In genomic region chr6:47235964-47236760, GRCh38 we compare ENCODE assay signal across 9 cellular contexts.
DNase-seq lines count a peak whose midpoint lies in the region; ATAC-seq, FAIRE-seq and TF ChIP-seq lines count a peak whose summit lies in the region.
"Had no signal": no experiment of that assay in that cellular context is flagged by ENCODE, and none has a peak within 500 bp of the region (broad histone marks: within the 10 kb centered on the region; RNA-seq: fewer than 3 reads in every experiment).

No MANE protein-coding gene starts in this region.

- H3F3A ChIP-seq in GM23338 (replicated peaks; ENCODE audit: low read depth), result no peaks in the 10 kb centered on the region

- H3K4me1 Mint-ChIP-seq in GM23338, result peaks cover 36% of the 10 kb centered on the region
- H3K4me1 Mint-ChIP-seq in activated naive CD4-positive, alpha-beta T cell treated with anti-CD3 and anti-CD28 coated beads, Interleukin-2, amount 10 ng/mL, durations not matched to agents 7 days and 5 days, result no peaks in the 10 kb centered on the region
- H3K4me1 Mint-ChIP-seq: activated naive CD4-positive, alpha-beta T cell treated with anti-CD3 and anti-CD28 coated beads, Interleukin-2, amount 50 U/mL, for 24 hours had no signal

- no peak overlapping the region for H3K4me3 ChIP-seq in GM23338
- no peak overlapping the region for H3K4me3 ChIP-seq in K562
- H3K4me3 ChIP-seq in subcutaneous abdominal adipose tissue (ENCODE audit: low read depth in 1 of 5, low read length in 5 of 5), result no peak overlapping the region
- H3K4me3 ChIP-seq in mammary epithelial cell (replicated peaks in 1 of 3; ENCODE audit: insufficient read depth in 1 of 3, low read depth in 2 of 3, low read length in 3 of 3), result no peak overlapping the region
- no peak overlapping the region for H3K4me3 ChIP-seq in SJCRH30

- DNase-seq in GM23338 (ENCODE audit: low spot score) (no peak), NCI-H2196 (lab: John Stamatoyannopoulos, UW; ENCODE audit: unreplicated experiment) (peak; percentile 50), K562 (ENCODE audit: extremely low read depth in 1 of 4, low spot score in 3 of 4) (peak in 1 of 4 experiments; percentile 20), mammary epithelial cell (no peak), NCI-H2171 (lab: John Stamatoyannopoulos, UW) (no peak), SJCRH30 (no peak)
- no peak for DNase-seq in activated naive CD4-positive, alpha-beta T cell treated with anti-CD3 and anti-CD28 coated beads, Interleukin-2, amount 10 ng/mL, durations not matched to agents 7 days and 5 days

- H3K4me1 ChIP-seq in GM23338 (ENCODE audit: insufficient read depth), result peaks cover 37% of the 10 kb centered on the region
- H3K4me1 ChIP-seq in K562 (replicated peaks in 1 of 2; ENCODE audit: control insufficient read depth in 2 of 2, insufficient read depth in 2 of 2, low read length in 2 of 2), result peaks cover 0 to 9% of the 10 kb centered on the region in 2 experiments; a peak in 3 of 5 replicates
- peaks cover 0 to 22% (median 12%) of the 10 kb centered on the region in 5 donors for H3K4me1 ChIP-seq in subcutaneous abdominal adipose tissue (ENCODE audit: control insufficient read depth in 5 of 5, insufficient read depth in 5 of 5, low read length in 5 of 5)
- no peaks in the 10 kb centered on the region for H3K4me1 ChIP-seq in mammary epithelial cell (ENCODE audit: insufficient read depth, low read length)
- H3K4me1 ChIP-seq in SJCRH30, result no peaks in the 10 kb centered on the region

- H3K9me3 Mint-ChIP-seq in GM23338, result no peaks in the 10 kb centered on the region
- no peaks in the 10 kb centered on the region for H3K9me3 Mint-ChIP-seq in activated naive CD4-positive, alpha-beta T cell treated with anti-CD3 and anti-CD28 coated beads, Interleukin-2, amount 10 ng/mL, durations not matched to agents 7 days and 5 days
- H3K9me3 Mint-ChIP-seq: activated naive CD4-positive, alpha-beta T cell treated with anti-CD3 and anti-CD28 coated beads, Interleukin-2, amount 50 U/mL, for 24 hours had no signal

- H3K27ac Mint-ChIP-seq in GM23338, result peak overlapping the region; percentile 58
- no peak overlapping the region for H3K27ac Mint-ChIP-seq in activated naive CD4-positive, alpha-beta T cell treated with anti-CD3 and anti-CD28 coated beads, Interleukin-2, amount 10 ng/mL, durations not matched to agents 7 days and 5 days
- H3K27ac Mint-ChIP-seq: activated naive CD4-positive, alpha-beta T cell treated with anti-CD3 and anti-CD28 coated beads, Interleukin-2, amount 50 U/mL, for 24 hours had no signal

- no peak for TF ChIP-seq EP300 in K562 (IDR thresholded peaks at IDR 0.05; ENCODE audit: low read length)

- H3K9me1 ChIP-seq in K562 (ENCODE audit: control insufficient read depth, insufficient read depth, low read length), result no peaks in the 10 kb centered on the region

- H3K27ac ChIP-seq in GM23338 (ENCODE audit: low read depth) (peak overlapping the region; percentile 50; the same call in 1 of the 2 replicates), K562 (ENCODE audit: extremely low read depth, low read depth, low read length) (no peak overlapping the region), subcutaneous abdominal adipose tissue (ENCODE audit: low read depth, low read length) (peak overlapping the region; percentile 0), mammary epithelial cell (ENCODE audit: insufficient read depth, low read depth, low read length) (no peak overlapping the region), SJCRH30 (no peak overlapping the region)

- no peak overlapping the region; a peak in 1 of 4 replicates for H3K9ac ChIP-seq in K562 (ENCODE audit: insufficient read depth in 1 of 2, low read depth in 2 of 2, low read length in 2 of 2)
- no peak overlapping the region for H3K9ac ChIP-seq in subcutaneous abdominal adipose tissue (ENCODE audit: low read length in 5 of 5)
- no peak overlapping the region for H3K9ac ChIP-seq in mammary epithelial cell (ENCODE audit: insufficient read depth, low read length)

- FAIRE-seq in K562 (lab: Jason Lieb, UNC), result no peak

- no peaks in the 10 kb centered on the region for H3K9me2 ChIP-seq in GM23338 (ENCODE audit: insufficient read depth)

- no peak for TF ChIP-seq CTCF in GM23338 (conservative IDR thresholded peaks at IDR 0.05; ENCODE audit: low read depth in 2 of 2)
- no peak for TF ChIP-seq CTCF in K562 (IDR thresholded peaks at IDR 0.05 in 2 of 3, conservative IDR thresholded peaks at IDR 0.05 in 1 of 3; ENCODE audit: insufficient read depth in 2 of 3, low read depth in 1 of 3, low read length in 3 of 3)
- no peak for TF ChIP-seq CTCF in mammary epithelial cell (conservative IDR thresholded peaks at IDR 0.05 in 1 of 2, IDR thresholded peaks at IDR 0.05 in 1 of 2; ENCODE audit: extremely low read depth in 1 of 2, insufficient read depth in 1 of 2, low read depth in 1 of 2, low read length in 2 of 2)

- H4K20me1 ChIP-seq in GM23338 (replicated peaks; ENCODE audit: insufficient read depth), result no peaks in the 10 kb centered on the region; the same call in 1 of the 2 replicates
- no peaks in the 10 kb centered on the region for H4K20me1 ChIP-seq in K562 (replicated peaks; ENCODE audit: control insufficient read depth, insufficient read depth, low read length)
- no peaks in the 10 kb centered on the region for H4K20me1 ChIP-seq in mammary epithelial cell (ENCODE audit: insufficient read depth, low read length)

- H3K4me3 Mint-ChIP-seq in GM23338, result no peak overlapping the region
- no peak overlapping the region for H3K4me3 Mint-ChIP-seq in activated naive CD4-positive, alpha-beta T cell treated with anti-CD3 and anti-CD28 coated beads, Interleukin-2, amount 10 ng/mL, durations not matched to agents 7 days and 5 days
- H3K4me3 Mint-ChIP-seq: activated naive CD4-positive, alpha-beta T cell treated with anti-CD3 and anti-CD28 coated beads, Interleukin-2, amount 50 U/mL, for 24 hours had no signal

- POLR2A ChIA-PET in K562 (lab: Yijun Ruan, JAX), result interaction anchor here (0.7 to 1.6 kb wide), 2 partner anchors 19 to 64 kb away, joined by 3 read pairs; no protein-coding TSS in a partner anchor

- H3K36me3 ChIP-seq in GM23338 (ENCODE audit: insufficient read depth) (no peaks in the 10 kb centered on the region), K562 (ENCODE audit: control insufficient read depth, insufficient read depth, low read length) (no peaks in the 10 kb centered on the region), subcutaneous abdominal adipose tissue (ENCODE audit: control insufficient read depth in 5 of 5, insufficient read depth in 5 of 5, low read length in 5 of 5) (peaks cover 6 to 21% (median 18%) of the 10 kb centered on the region in 5 donors), mammary epithelial cell (ENCODE audit: insufficient read depth, low read length) (peaks cover 12% of the 10 kb centered on the region), SJCRH30 (peaks cover 11% of the 10 kb centered on the region; the same call in 1 of the 2 replicates)

- ATAC-seq in GM23338 (no peak), K562 (peak; percentile 63)

- H3K9me3 ChIP-seq in K562 (replicated peaks; ENCODE audit: control insufficient read depth, insufficient read depth, low read depth, low read length) (no peaks in the 10 kb centered on the region), subcutaneous abdominal adipose tissue (ENCODE audit: control insufficient read depth in 5 of 5, low read length in 5 of 5) (no peaks in the 10 kb centered on the region), mammary epithelial cell (replicated peaks; ENCODE audit: insufficient read depth, low read length) (no peaks in the 10 kb centered on the region), SJCRH30 (replicated peaks) (no peaks in the 10 kb centered on the region)

- TF ChIP-seq RAD21 in K562 (CRISPR knock-in tag; conservative IDR thresholded peaks at IDR 0.05 in 1 of 2, IDR thresholded peaks at IDR 0.05 in 1 of 2), result no peak

- H2AFZ ChIP-seq in GM23338 (no peak overlapping the region), K562 (ENCODE audit: low read depth, low read length) (peak overlapping the region; percentile 2; the same call in 1 of the 2 replicates), mammary epithelial cell (ENCODE audit: low read depth, low read length) (no peak overlapping the region)

- dilution Hi-C loops in mammary epithelial cell (cut with HindIII; ENCODE audit: low sequenced_read_pairs), result no loop called here

- H3K27me3 ChIP-seq in GM23338 (ENCODE audit: insufficient read depth) (no peaks in the 10 kb centered on the region), K562 (ENCODE audit: control insufficient read depth in 2 of 2, insufficient read depth in 2 of 2, low read length in 2 of 2) (no peaks in the 10 kb centered on the region), subcutaneous abdominal adipose tissue (ENCODE audit: control insufficient read depth in 5 of 5, insufficient read depth in 4 of 5, low read length in 5 of 5) (no peaks in the 10 kb centered on the region), mammary epithelial cell (ENCODE audit: insufficient read depth, low read length) (no peaks in the 10 kb centered on the region), SJCRH30 (no peaks in the 10 kb centered on the region)

- BruUV-seq in K562 (replicated peaks; lab: Mats Ljungman, UMichigan) (no TSS peak), mammary epithelial cell (replicated peaks; lab: Mats Ljungman, UMichigan) (no TSS peak)

- in situ Hi-C loops in K562 (cut with MboI) (no loop called here), mammary epithelial cell (cut with MboI; ENCODE audit: low sequenced_read_pairs in 2 of 2) (no loop called here)

- peaks cover 25% of the 10 kb centered on the region for H3K79me2 ChIP-seq in GM23338 (replicated peaks; ENCODE audit: insufficient read depth)
- no peaks in the 10 kb centered on the region for H3K79me2 ChIP-seq in K562 (ENCODE audit: control insufficient read depth, insufficient read depth, low read length)
- peaks cover 55% of the 10 kb centered on the region for H3K79me2 ChIP-seq in mammary epithelial cell (ENCODE audit: insufficient read depth, low read length)

- WGBS in K562 (ENCODE audit: insufficient coverage, low coverage, missing lambda C conversion rate), result 59% methylated on average over 8 of the region's 8 CpGs
- 76% methylated on average over 8 of the region's 8 CpGs for WGBS in mammary epithelial cell (ENCODE audit: low coverage, missing lambda C conversion rate)

- no peak overlapping the region for H3K4me2 ChIP-seq in GM23338
- no peak overlapping the region for H3K4me2 ChIP-seq in K562 (ENCODE audit: insufficient read depth, low read length)
- H3K4me2 ChIP-seq in mammary epithelial cell (ENCODE audit: insufficient read depth, low read depth, low read length), result no peak overlapping the region

- H3K27me3 Mint-ChIP-seq in GM23338 (ENCODE audit: insufficient read depth, low read depth, poor library complexity), result no peaks in the 10 kb centered on the region
- no peaks in the 10 kb centered on the region for H3K27me3 Mint-ChIP-seq in activated naive CD4-positive, alpha-beta T cell treated with anti-CD3 and anti-CD28 coated beads, Interleukin-2, amount 10 ng/mL, durations not matched to agents 7 days and 5 days
- H3K27me3 Mint-ChIP-seq: activated naive CD4-positive, alpha-beta T cell treated with anti-CD3 and anti-CD28 coated beads, Interleukin-2, amount 50 U/mL, for 24 hours had no signal

- intact Hi-C loops in K562 (cut with micrococcal nuclease) (no loop called here), mammary epithelial cell (cut with micrococcal nuclease) (no loop called here)

- CTCF ChIA-PET in K562 (lab: Yijun Ruan, JAX; ENCODE audit: low intra/inter-chr PET ratio), result no interaction called here
- CTCF ChIA-PET in activated naive CD4-positive, alpha-beta T cell treated with anti-CD3 and anti-CD28 coated beads, Interleukin-2, amount 10 ng/mL, durations not matched to agents 7 days and 5 days (lab: Charles Lee), result no interaction called here
- CTCF ChIA-PET in mammary epithelial cell (lab: Charles Lee; ENCODE audit: low non-redundant PET), result no interaction called here

- TF ChIP-seq POLR2A in K562 (conservative IDR thresholded peaks at IDR 0.05), result no peak

- H3K36me3 Mint-ChIP-seq in GM23338 (ENCODE audit: low read depth), result peaks cover 29% of the 10 kb centered on the region
- no peaks in the 10 kb centered on the region for H3K36me3 Mint-ChIP-seq in activated naive CD4-positive, alpha-beta T cell treated with anti-CD3 and anti-CD28 coated beads, Interleukin-2, amount 10 ng/mL, durations not matched to agents 7 days and 5 days
- H3K36me3 Mint-ChIP-seq: activated naive CD4-positive, alpha-beta T cell treated with anti-CD3 and anti-CD28 coated beads, Interleukin-2, amount 50 U/mL, for 24 hours had no signal

Comparison
In these comparisons a context has a peak if more than half of its experiments do, and no peak if none do; other contexts are left out.
1. H3K27ac ChIP-seq: peak in GM23338 (single experiment) and subcutaneous abdominal adipose tissue (single experiment); none in K562 (single experiment), mammary epithelial cell (single experiment) and SJCRH30 (single experiment).